Comparison of ENCODE assay signal across 8 cellular contexts in the genomic region with DNA sequence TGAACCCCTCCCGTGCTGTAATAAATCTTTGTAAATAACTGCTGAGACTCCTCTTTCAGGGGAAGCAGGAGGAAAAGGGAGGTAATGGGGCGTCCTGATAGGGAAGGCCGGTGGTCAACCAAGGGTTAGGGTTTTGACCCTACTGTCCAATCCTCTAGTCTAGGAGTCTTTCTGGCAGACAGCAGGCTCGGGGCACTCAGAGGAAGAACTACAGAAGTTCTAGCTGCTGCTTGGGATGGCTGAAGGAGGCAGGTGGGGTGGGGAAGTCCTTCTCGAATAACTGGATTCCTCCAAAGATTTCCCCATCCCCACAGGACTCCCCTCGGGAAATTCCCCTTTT. TPM values are rescaled to one million over a fixed set of nuclear protein-coding genes. Genes with fewer than 3 reads are reported as not detected.
A peak's percentile ranks its signal among the peaks of the same experiment; 100 is the strongest.
DNase-seq lines count a peak whose midpoint lies in the region; ATAC-seq, FAIRE-seq and TF ChIP-seq lines count a peak whose summit lies in the region.

No MANE protein-coding gene starts in this region.

- no peaks in the 10 kb centered on the region for H3K36me3 Mint-ChIP-seq in naive B cell

- DNase-seq in bronchial epithelial cell (ENCODE audit: low read depth): no peak
- no peak for DNase-seq in naive B cell
- DNase-seq in NCI-H2029 treated with DMSO at 0.1 percent for 48 hours (lab: John Stamatoyannopoulos, UW): no peak
- no peak for DNase-seq in GF-D8 (lab: John Stamatoyannopoulos, UW)
- DNase-seq in KBM-7: no peak

- H3K4me3 ChIP-seq in bronchial epithelial cell (ENCODE audit: low read depth, low read length): peak overlapping the region; percentile 83

- TF ChIP-seq CTCF in bronchial epithelial cell (IDR thresholded peaks at IDR 0.05; ENCODE audit: insufficient read depth, low read length, severe bottlenecking): no peak

- H3K4me1 Mint-ChIP-seq in naive B cell: peaks cover 57 to 65% (median 61%) of the 10 kb centered on the region in 3 donors

- no peaks in the 10 kb centered on the region for H3K9me3 Mint-ChIP-seq in naive B cell

- no peaks in the 10 kb centered on the region for H3K27me3 ChIP-seq in bronchial epithelial cell (ENCODE audit: control insufficient read depth, insufficient read depth, low read length)

- ATAC-seq in GM19372 (IDR thresholded peaks at IDR 0.05; ENCODE audit: low read depth, unreplicated experiment) (peak; percentile 10), HG03469 (IDR thresholded peaks at IDR 0.05; ENCODE audit: unreplicated experiment) (peak; percentile 14), naive B cell (ENCODE audit: low read depth in 2 of 2) (peak; percentile 22 to 24), HG03442 (IDR thresholded peaks at IDR 0.05; ENCODE audit: unreplicated experiment) (no peak)

- peak overlapping the region; percentile 83 to 96 (median 94) for H3K27ac Mint-ChIP-seq in naive B cell

- no peaks in the 10 kb centered on the region for H3K36me3 ChIP-seq in bronchial epithelial cell (ENCODE audit: control insufficient read depth, insufficient read depth, low read length)

- H3K27me3 Mint-ChIP-seq in naive B cell: peaks cover 0 to 7% (median 7%) of the 10 kb centered on the region in 3 donors

- in situ Hi-C loops in KBM-7 (cut with MboI; ENCODE audit: low pct_unique_long_range_greater_than_20kb, low sequenced_read_pairs): no loop called here

- FAIRE-seq in bronchial epithelial cell (lab: Jason Lieb, UNC): no peak

- H3K4me3 Mint-ChIP-seq in naive B cell: peak overlapping the region; percentile 89 to 97 (median 95)

RNA-seq across cellular contexts. Expression of gene STARD3, which starts 0.4 kb away (rescaled TPM):
- 18.4 and 23.0 TPM in 2 replicates for total RNA-seq in bronchial epithelial cell
- polyA plus RNA-seq in naive B cell (ENCODE audit: low read depth in 6 of 6): 10 to 100 TPM; 30.7 to 53.7 (median 42.0) TPM

RNA-seq across cellular contexts. Expression of gene PPP1R1B, which starts 9.8 kb away (rescaled TPM):
- not detected in 2 replicates for total RNA-seq in bronchial epithelial cell
- polyA plus RNA-seq in naive B cell (ENCODE audit: low read depth in 6 of 6): under 1 TPM in 1 of 6 donors, not detected in 5; 0.12 TPM

RNA-seq across cellular contexts. Expression of gene TCAP, which starts 28.6 kb away (rescaled TPM):
- 0.51 TPM in 1 of 2 replicates, not detected in the other for total RNA-seq in bronchial epithelial cell
- under 1 TPM in 3 of 6 donors, not detected in 3; 0.12 to 0.25 (median 0.24) TPM for polyA plus RNA-seq in naive B cell (ENCODE audit: low read depth in 6 of 6)

RNA-seq across cellular contexts. Expression of gene NEUROD2, which starts 28.8 kb away (rescaled TPM):
- total RNA-seq in bronchial epithelial cell: not detected in 2 replicates
- polyA plus RNA-seq in naive B cell (ENCODE audit: low read depth in 6 of 6): under 1 TPM in 1 of 6 donors, not detected in 5; 0.09 TPM

RNA-seq across cellular contexts. Expression of gene PNMT, which starts 31.7 kb away (rescaled TPM):
- not detected in 2 replicates for total RNA-seq in bronchial epithelial cell
- not detected for polyA plus RNA-seq in naive B cell (ENCODE audit: low read depth in 6 of 6)
